1 cellular context compared by ENCODE assay signal in genomic region chr2:135052042-135052876, GRCh38.
TF ChIP-seq lines count a peak whose summit lies in the region.

RAB3GAP1 (plus strand) TSS chr2:135052292; CDS start chr2:135052308, 16 bp downstream.

TF ChIP-seq in HepG2, 621 proteins besides CTCF, POLR2A, EP300 and RAD21 (continued from another document and continues in another):
- TF ChIP-seq ZNF407 (CRISPR knock-in tag; IDR thresholded peaks at IDR 0.05; ENCODE audit: not compliant biosample characterization) = peak; percentile 37
- TF ChIP-seq ZNF225 (CRISPR knock-in tag; IDR thresholded peaks at IDR 0.05) = peak; percentile 94
- TF ChIP-seq MEIS1 (CRISPR knock-in tag; IDR thresholded peaks at IDR 0.05; ENCODE audit: borderline replicate concordance) = no peak
- peak; percentile 93 for TF ChIP-seq SSRP1 (CRISPR knock-in tag; IDR thresholded peaks at IDR 0.05)
- 0 out of 2 replicates have a peak, but pooled peaks have one; percentile 33 for TF ChIP-seq SNAPC2 (CRISPR knock-in tag; IDR thresholded peaks at IDR 0.05)
- TF ChIP-seq ZBTB37 (CRISPR knock-in tag; IDR thresholded peaks at IDR 0.05) = no peak
- peak; percentile 68 for TF ChIP-seq CBX1 (IDR thresholded peaks at IDR 0.05; ENCODE audit: low read depth)
- peak; percentile 96 for TF ChIP-seq ZNF44 (CRISPR knock-in tag; IDR thresholded peaks at IDR 0.05)
- 0 out of 2 replicates have a peak, but pooled peaks have one; percentile 37 for TF ChIP-seq SALL2 (CRISPR knock-in tag; IDR thresholded peaks at IDR 0.05)
- TF ChIP-seq TMF1 (CRISPR knock-in tag; IDR thresholded peaks at IDR 0.05; ENCODE audit: low read depth) = peak; percentile 48; the same call in 1 of the 2 replicates
- no peak for TF ChIP-seq ZNF713 (CRISPR knock-in tag; IDR thresholded peaks at IDR 0.05)
- 0 out of 2 replicates have a peak, but pooled peaks have one; percentile 48 for TF ChIP-seq BCL3 (CRISPR knock-in tag; IDR thresholded peaks at IDR 0.05)
- TF ChIP-seq ZNF235 (CRISPR knock-in tag; IDR thresholded peaks at IDR 0.05; ENCODE audit: borderline replicate concordance) = no peak
- TF ChIP-seq POLR2AphosphoS5 (IDR thresholded peaks at IDR 0.05; ENCODE audit: low read depth, low read length) = peak; percentile 96
- TF ChIP-seq HNF4A (CRISPR knock-in tag; IDR thresholded peaks at IDR 0.05) = no peak
- TF ChIP-seq ZNF609 (CRISPR knock-in tag; IDR thresholded peaks at IDR 0.05; ENCODE audit: borderline replicate concordance) = no peak
- TF ChIP-seq MTERF4 (CRISPR knock-in tag; IDR thresholded peaks at IDR 0.05) = peak; percentile 88
- no peak for TF ChIP-seq HNRNPL (IDR thresholded peaks at IDR 0.05; ENCODE audit: low read depth, low read length)
- TF ChIP-seq ZNF33B (CRISPR knock-in tag; IDR thresholded peaks at IDR 0.05) = peak; percentile 84; the same call in 1 of the 2 replicates
- TF ChIP-seq PRPF4 (IDR thresholded peaks at IDR 0.05; ENCODE audit: low read depth, low read length, poor library complexity, severe bottlenecking) = no peak
- no peak for TF ChIP-seq ATF6 (CRISPR knock-in tag; conservative IDR thresholded peaks at IDR 0.05)
- peak; percentile 28; the same call in 1 of the 2 replicates for TF ChIP-seq SUZ12 (IDR thresholded peaks at IDR 0.05; ENCODE audit: low read depth, low read length)
- no peak for TF ChIP-seq ZNF10 (CRISPR knock-in tag; IDR thresholded peaks at IDR 0.05; ENCODE audit: borderline replicate concordance, low read depth)
- TF ChIP-seq ZNF564 (CRISPR knock-in tag; IDR thresholded peaks at IDR 0.05) = 0 out of 2 replicates have a peak, but pooled peaks have one; percentile 34
- 0 out of 2 replicates have a peak, but pooled peaks have one; percentile 12 for TF ChIP-seq FOXK1 (CRISPR knock-in tag; IDR thresholded peaks at IDR 0.05; ENCODE audit: borderline replicate concordance, low read depth)
- peak; percentile 69 for TF ChIP-seq UBTF (CRISPR knock-in tag; IDR thresholded peaks at IDR 0.05)
- no peak for TF ChIP-seq ZNF121 (CRISPR knock-in tag; IDR thresholded peaks at IDR 0.05)
